Comparison of ENCODE assay signal across 9 cellular contexts in genomic region chr20:36861625-36861874, GRCh38. TPM values are rescaled to one million over a fixed set of nuclear protein-coding genes. Genes with fewer than 3 reads are reported as not detected.
DNase-seq lines count a peak whose midpoint lies in the region; ATAC-seq and TF ChIP-seq lines count a peak whose summit lies in the region.
"Had no signal": no experiment of that assay in that cellular context is flagged by ENCODE, and none has a peak within 500 bp of the region (broad histone marks: within the 10 kb centered on the region; RNA-seq: fewer than 3 reads in every experiment).

No MANE protein-coding gene starts in this region.

- peak overlapping the region; percentile 49 to 79 (median 69) for H3K4me3 Mint-ChIP-seq in CD8-positive, alpha-beta memory T cell
- H3K4me3 Mint-ChIP-seq in osteocyte (ENCODE audit: unreplicated experiment), result peak overlapping the region; percentile 82

- no peaks in the 10 kb centered on the region for H3K27me3 ChIP-seq in CD8-positive, alpha-beta memory T cell (ENCODE audit: insufficient read depth, low read length, poor library complexity, severe bottlenecking)
- no peaks in the 10 kb centered on the region for H3K27me3 ChIP-seq in esophagus muscularis mucosa

- H3K27ac ChIP-seq in CD8-positive, alpha-beta memory T cell (ENCODE audit: low read depth, low read length), result peak overlapping the region; percentile 12
- H3K27ac ChIP-seq in esophagus muscularis mucosa (replicated peaks in 1 of 4), result peak overlapping the region; percentile 94 to 96 (median 94)

- CTCF ChIA-PET in CD8-positive, alpha-beta memory T cell (lab: Charles Lee), result no interaction called here

- H3K27me3 Mint-ChIP-seq in CD8-positive, alpha-beta memory T cell, result peaks cover 24 to 32% of the 10 kb centered on the region in 2 donors
- H3K27me3 Mint-ChIP-seq in osteocyte (ENCODE audit: unreplicated experiment), result no peaks in the 10 kb centered on the region

- WGBS in esophagus muscularis mucosa, result 17% methylated on average over 6 of the region's 7 CpGs

- intact Hi-C loops in esophagus muscularis mucosa (cut with DNase I), result loop anchor here (5.0 to 10.0 kb wide), 4 partner anchors 49 to 257 kb away; partner anchors contain the start of genes DSN1, NDRG3 and RAB5IF

- H3K9me3 ChIP-seq in CD8-positive, alpha-beta memory T cell (ENCODE audit: low read length), result no peaks in the 10 kb centered on the region
- H3K9me3 ChIP-seq in esophagus muscularis mucosa, result no peaks in the 10 kb centered on the region
- H3K9me3 ChIP-seq: mucosa of descending colon had no signal

- POLR2A ChIA-PET in CD8-positive, alpha-beta memory T cell (lab: Charles Lee), result no interaction called here

- H3K9me3 Mint-ChIP-seq in CD8-positive, alpha-beta memory T cell, result no peaks in the 10 kb centered on the region
- no peaks in the 10 kb centered on the region for H3K9me3 Mint-ChIP-seq in osteocyte (ENCODE audit: unreplicated experiment)

- no peak overlapping the region for H3K4me3 ChIP-seq in CD8-positive, alpha-beta memory T cell (ENCODE audit: low read length)
- peak overlapping the region; percentile 71 to 89 (median 80) for H3K4me3 ChIP-seq in esophagus muscularis mucosa
- H3K4me3 ChIP-seq: mucosa of descending colon had no signal

- TF ChIP-seq EP300 in esophagus muscularis mucosa (IDR thresholded peaks at IDR 0.05), result no peak

- H3K27ac Mint-ChIP-seq in CD8-positive, alpha-beta memory T cell, result no peak overlapping the region
- peak overlapping the region; percentile 88 for H3K27ac Mint-ChIP-seq in osteocyte (ENCODE audit: unreplicated experiment)

- TF ChIP-seq CTCF in esophagus muscularis mucosa (IDR thresholded peaks at IDR 0.05) (no peak), osteocyte (IDR thresholded peaks at IDR 0.05) (no peak)

- TF ChIP-seq POLR2A in esophagus muscularis mucosa (IDR thresholded peaks at IDR 0.05; ENCODE audit: low read depth), result no peak

- DNase-seq in CD8-positive, alpha-beta memory T cell, result no peak
- peak; percentile 57 for DNase-seq in RPMI7951 (ENCODE audit: low read depth)
- no peak for DNase-seq in esophagus muscularis mucosa (ENCODE audit: extremely low spot score)
- DNase-seq in osteocyte (ENCODE audit: extremely low spot score, unreplicated experiment), result no peak
- DNase-seq in NCI-H2081 treated with DMSO at 0.1 percent for 48 hours (lab: John Stamatoyannopoulos, UW), result no peak
- no peak for DNase-seq in DMS79 (lab: John Stamatoyannopoulos, UW)
- DNase-seq in NCI-H510A (lab: John Stamatoyannopoulos, UW), result no peak

- peaks cover 10% of the 10 kb centered on the region for H3K4me1 ChIP-seq in CD8-positive, alpha-beta memory T cell (ENCODE audit: insufficient read depth, low read length)
- peaks cover 55 to 74% (median 70%) of the 10 kb centered on the region in 4 donors for H3K4me1 ChIP-seq in esophagus muscularis mucosa

- H3K4me1 Mint-ChIP-seq in CD8-positive, alpha-beta memory T cell, result peaks cover 5 to 24% (median 8%) of the 10 kb centered on the region in 3 donors
- peaks cover 56% of the 10 kb centered on the region for H3K4me1 Mint-ChIP-seq in osteocyte (ENCODE audit: unreplicated experiment)

- no peak for ATAC-seq in HG03135 (IDR thresholded peaks at IDR 0.05; ENCODE audit: unreplicated experiment)

- no peaks in the 10 kb centered on the region for H3K36me3 ChIP-seq in CD8-positive, alpha-beta memory T cell (ENCODE audit: insufficient read depth, low read length)
- H3K36me3 ChIP-seq in esophagus muscularis mucosa, result no peaks in the 10 kb centered on the region

- H3K36me3 Mint-ChIP-seq in CD8-positive, alpha-beta memory T cell, result no peaks in the 10 kb centered on the region
- peaks cover 5% of the 10 kb centered on the region for H3K36me3 Mint-ChIP-seq in osteocyte (ENCODE audit: unreplicated experiment)

RNA-seq across cellular contexts. Expression of gene TLDC2, which starts 14.4 kb away (rescaled TPM):
- total RNA-seq in CD8-positive, alpha-beta memory T cell, result not detected
- polyA plus RNA-seq in CD8-positive, alpha-beta memory T cell, result 0.29 TPM
- total RNA-seq in RPMI7951 (2014; rRNA removed; shearing (Covaris generic)), result 0.39 TPM in 1 of 2 replicates, not detected in the other
- total RNA-seq in esophagus muscularis mucosa, result under 1 TPM in 3 of 4 donors, not detected in 1; 0.34 to 0.66 (median 0.42) TPM
- 0.26 TPM in 1 of 2 replicates, not detected in the other for total RNA-seq in osteocyte
